In genomic region chr2:127045792-127046501, GRCh38 we compare ENCODE assay signal across 17 cellular contexts.
A peak's percentile ranks its signal among the peaks of the same experiment; 100 is the strongest.
DNase-seq lines count a peak whose midpoint lies in the region; ATAC-seq, FAIRE-seq and TF ChIP-seq lines count a peak whose summit lies in the region.
"Had no signal": no experiment of that assay in that cellular context is flagged by ENCODE, and none has a peak within 500 bp of the region (broad histone marks: within the 10 kb centered on the region; RNA-seq: fewer than 3 reads in every experiment).

No MANE protein-coding gene starts in this region.

- H3K27ac ChIP-seq in RWPE2 (ENCODE audit: poor library complexity, severe bottlenecking) (no peak overlapping the region), sigmoid colon (no peak overlapping the region)
- H3K27ac ChIP-seq: neutrophil, tibial artery had no signal

- intact Hi-C loops in sigmoid colon (cut with DNase I): no loop called here

- peaks cover 3% of the 10 kb centered on the region for H3K36me3 Mint-ChIP-seq in glutamatergic neuron (ENCODE audit: unreplicated experiment)

- 81 to 87% methylated on average over 20 of the region's 20 CpGs for WGBS in sigmoid colon, 2 donors

- H3K4me3 ChIP-seq in RWPE2 (ENCODE audit: severe bottlenecking): no peak overlapping the region
- no peak overlapping the region for H3K4me3 ChIP-seq in sigmoid colon
- H3K4me3 ChIP-seq: HAP-1, tibial artery had no signal

- no peaks in the 10 kb centered on the region for H3K36me3 ChIP-seq in RWPE2 (ENCODE audit: low read depth)
- H3K36me3 ChIP-seq in sigmoid colon: peaks cover 0 to 22% (median 0%) of the 10 kb centered on the region in 4 donors
- H3K36me3 ChIP-seq: HAP-1, neutrophil had no signal

- peak overlapping the region; percentile 20 for H3K27ac Mint-ChIP-seq in glutamatergic neuron (ENCODE audit: unreplicated experiment)
- H3K27ac Mint-ChIP-seq: dendritic cell treated with granulocyte-macrophage colony-stimulating factor and Interleukin-4, amounts not matched to agents 40 ng/mL and 50 ng/mL, for 4 days had no signal

- 0 out of 3 replicates have a peak, but pooled peaks have one; percentile 4 for ATAC-seq in RWPE2 (ENCODE audit: low read depth)
- no peak for ATAC-seq in HG03095 (IDR thresholded peaks at IDR 0.05; ENCODE audit: unreplicated experiment)

- no peak for TF ChIP-seq POLR2A in sigmoid colon (IDR thresholded peaks at IDR 0.05)

- no peak for TF ChIP-seq EP300 in sigmoid colon (IDR thresholded peaks at IDR 0.05)

- H3K27me3 ChIP-seq in RWPE2 (ENCODE audit: insufficient read depth, poor library complexity, severe bottlenecking) (no peaks in the 10 kb centered on the region), sigmoid colon (no peaks in the 10 kb centered on the region)
- H3K27me3 ChIP-seq: neutrophil had no signal

- H3K9me3 ChIP-seq in RWPE2 (ENCODE audit: severe bottlenecking): no peaks in the 10 kb centered on the region
- H3K9me3 ChIP-seq in sigmoid colon: no peaks in the 10 kb centered on the region
- H3K9me3 ChIP-seq: HAP-1, neutrophil, tibial artery had no signal

- peaks cover 3% of the 10 kb centered on the region for H3K27me3 Mint-ChIP-seq in glutamatergic neuron (ENCODE audit: unreplicated experiment)

- TF ChIP-seq CTCF in GM20000 (IDR thresholded peaks at IDR 0.05; ENCODE audit: extremely low read depth, missing control alignments) (no peak), RWPE2 (IDR thresholded peaks at IDR 0.05; ENCODE audit: poor library complexity, severe bottlenecking) (no peak), glutamatergic neuron (IDR thresholded peaks at IDR 0.05; ENCODE audit: partially characterized antibody, unreplicated experiment) (no peak), sigmoid colon (IDR thresholded peaks at IDR 0.05) (no peak)

- no peak overlapping the region for H3K4me3 Mint-ChIP-seq in glutamatergic neuron (ENCODE audit: unreplicated experiment)
- H3K4me3 Mint-ChIP-seq: dendritic cell treated with granulocyte-macrophage colony-stimulating factor and Interleukin-4, amounts not matched to agents 40 ng/mL and 50 ng/mL, for 4 days had no signal

- H3K4me1 Mint-ChIP-seq in glutamatergic neuron (ENCODE audit: low read depth, unreplicated experiment): peaks cover 5% of the 10 kb centered on the region

- FAIRE-seq in HTR-8/SVneo (lab: Jason Lieb, UNC): no peak

- no peaks in the 10 kb centered on the region for H3K4me1 ChIP-seq in RWPE2 (ENCODE audit: insufficient read depth, poor library complexity, severe bottlenecking)
- H3K4me1 ChIP-seq in sigmoid colon: peaks cover 0 to 7% (median 2%) of the 10 kb centered on the region in 4 donors
- H3K4me1 ChIP-seq: HAP-1 had no signal

- peaks cover 4% of the 10 kb centered on the region for H3K9me3 Mint-ChIP-seq in glutamatergic neuron (ENCODE audit: unreplicated experiment)
- H3K9me3 Mint-ChIP-seq: dendritic cell treated with granulocyte-macrophage colony-stimulating factor and Interleukin-4, amounts not matched to agents 40 ng/mL and 50 ng/mL, for 4 days had no signal

- peak; percentile 17 for DNase-seq in GM20000 (ENCODE audit: low spot score)
- no peak for DNase-seq in RWPE2 (ENCODE audit: low spot score)
- no peak for DNase-seq in glutamatergic neuron
- DNase-seq in sigmoid colon: peak; percentile 64
- DNase-seq in HTR-8/SVneo (ENCODE audit: insufficient read length, low spot score): no peak
- no peak for DNase-seq in NCI-H524 (lab: John Stamatoyannopoulos, UW)
- DNase-seq: C1 segment of cervical spinal cord, DMS79, mammary epithelial cell, NCI-H146, NCI-H510A, SW 1271 had no signal

Comparison
In these comparisons a context has a peak if more than half of its experiments do, and no peak if none do; other contexts are left out.
1. DNase-seq: peak in GM20000 (single experiment) and sigmoid colon (single experiment); none in RWPE2 (single experiment), glutamatergic neuron (single experiment), HTR-8/SVneo (single experiment) and NCI-H524 (0 of 2).